Comparison of ENCODE assay signal across 16 cellular contexts in genomic region chr17:36092228-36092627, GRCh38. TPM values are rescaled to one million over a fixed set of nuclear protein-coding genes. Genes with fewer than 3 reads are reported as not detected.
DNase-seq lines count a peak whose midpoint lies in the region; ATAC-seq and TF ChIP-seq lines count a peak whose summit lies in the region.
"Had no signal": no experiment of that assay in that cellular context is flagged by ENCODE, and none has a peak within 500 bp of the region (broad histone marks: within the 10 kb centered on the region; RNA-seq: fewer than 3 reads in every experiment).

No MANE protein-coding gene starts in this region.

- no peak overlapping the region for H3K27ac ChIP-seq in left ventricle myocardium inferior (replicated peaks)
- H3K27ac ChIP-seq: prostate gland had no signal

- peaks cover 29% of the 10 kb centered on the region for H3K4me1 Mint-ChIP-seq in activated naive CD8-positive, alpha-beta T cell treated with anti-CD3 and anti-CD28 coated beads, Interleukin-2, amount 10 ng/mL, durations not matched to agents 7 days and 5 days

- H3K27me3 ChIP-seq in left ventricle myocardium inferior (ENCODE audit: low read depth), result peaks cover 40% of the 10 kb centered on the region

- H3K36me3 Mint-ChIP-seq in activated naive CD4-positive, alpha-beta T cell treated with anti-CD3 and anti-CD28 coated beads, Interleukin-2, amount 50 U/mL, for 72 hours, result no peaks in the 10 kb centered on the region
- H3K36me3 Mint-ChIP-seq in activated naive CD8-positive, alpha-beta T cell treated with anti-CD3 and anti-CD28 coated beads, Interleukin-2, amount 10 ng/mL, durations not matched to agents 7 days and 5 days, result no peaks in the 10 kb centered on the region
- H3K36me3 Mint-ChIP-seq: type B pancreatic cell had no signal

- H3K27me3 Mint-ChIP-seq in activated naive CD8-positive, alpha-beta T cell treated with anti-CD3 and anti-CD28 coated beads, Interleukin-2, amount 10 ng/mL, durations not matched to agents 7 days and 5 days, result peaks cover 29% of the 10 kb centered on the region

- no peaks in the 10 kb centered on the region for H3K36me3 ChIP-seq in left ventricle myocardium inferior
- H3K36me3 ChIP-seq: prostate gland had no signal

- no peaks in the 10 kb centered on the region for H3K4me1 ChIP-seq in left ventricle myocardium inferior
- H3K4me1 ChIP-seq: prostate gland had no signal

- POLR2A ChIA-PET in activated naive CD8-positive, alpha-beta T cell treated with anti-CD3 and anti-CD28 coated beads, Interleukin-2, amount 10 ng/mL, durations not matched to agents 7 days and 5 days (lab: Charles Lee), result no interaction called here

- H3K9me3 Mint-ChIP-seq in activated naive CD4-positive, alpha-beta T cell treated with anti-CD3 and anti-CD28 coated beads, Interleukin-2, amount 50 U/mL, for 72 hours, result no peaks in the 10 kb centered on the region
- H3K9me3 Mint-ChIP-seq in activated naive CD8-positive, alpha-beta T cell treated with anti-CD3 and anti-CD28 coated beads, Interleukin-2, amount 10 ng/mL, durations not matched to agents 7 days and 5 days, result no peaks in the 10 kb centered on the region
- H3K9me3 Mint-ChIP-seq: type B pancreatic cell had no signal

- no peak overlapping the region for H3K4me3 ChIP-seq in left ventricle myocardium inferior
- H3K4me3 ChIP-seq: prostate gland had no signal

- intact Hi-C loops in left ventricle myocardium inferior (cut with micrococcal nuclease), result loop anchor here (10.0 kb wide), 1 partner anchor 47 kb away; no protein-coding TSS in a partner anchor

- no peak for TF ChIP-seq CTCF in left ventricle myocardium inferior (IDR thresholded peaks at IDR 0.05; ENCODE audit: borderline replicate concordance)

- H3K27ac Mint-ChIP-seq in activated naive CD4-positive, alpha-beta T cell treated with anti-CD3 and anti-CD28 coated beads, Interleukin-2, amount 50 U/mL, for 72 hours, result no peak overlapping the region
- H3K27ac Mint-ChIP-seq in activated naive CD8-positive, alpha-beta T cell treated with anti-CD3 and anti-CD28 coated beads, Interleukin-2, amount 10 ng/mL, durations not matched to agents 7 days and 5 days, result no peak overlapping the region
- H3K27ac Mint-ChIP-seq: type B pancreatic cell had no signal

- no peaks in the 10 kb centered on the region for H3K9me3 ChIP-seq in left ventricle myocardium inferior (replicated peaks)
- H3K9me3 ChIP-seq: prostate gland had no signal

- no peak overlapping the region for H3K4me3 Mint-ChIP-seq in activated naive CD8-positive, alpha-beta T cell treated with anti-CD3 and anti-CD28 coated beads, Interleukin-2, amount 10 ng/mL, durations not matched to agents 7 days and 5 days
- H3K4me3 Mint-ChIP-seq: type B pancreatic cell had no signal

- ATAC-seq in activated naive CD4-positive, alpha-beta T cell treated with anti-CD3 and anti-CD28 coated beads, Interleukin-2, amount 50 U/mL, for 72 hours, result peak; percentile 43 to 78
- ATAC-seq in activated naive CD8-positive, alpha-beta T cell treated with anti-CD3 and anti-CD28 coated beads, Interleukin-2, amount 10 ng/mL, durations not matched to agents 7 days and 5 days (ENCODE audit: low read depth), result peak; percentile 28
- peak; percentile 55 for ATAC-seq in stimulated activated naive CD8-positive, alpha-beta T cell treated with anti-CD3 and anti-CD28 coated beads, Interleukin-15, Interleukin-2, amounts not matched to agents 100 U/mL and 50 U/mL, for 24 hours
- no peak for ATAC-seq in GM21528 (IDR thresholded peaks at IDR 0.05; ENCODE audit: low FRiP score, unreplicated experiment)
- ATAC-seq: left ventricle myocardium superior had no signal

- peak in 1 of 2 donors; percentile 52 for DNase-seq in activated naive CD4-positive, alpha-beta T cell treated with anti-CD3 and anti-CD28 coated beads, Interleukin-2, amount 50 U/mL, for 72 hours (ENCODE audit: low spot score in 2 of 2)
- DNase-seq in activated naive CD4-positive, alpha-beta T cell (lab: John Stamatoyannopoulos, UW), result no peak
- DNase-seq in MV-4-11 (lab: John Stamatoyannopoulos, UW) (peak; percentile 3), 8988T (no peak), left ventricle myocardium inferior (no peak)
- no peak for DNase-seq in activated naive CD8-positive, alpha-beta T cell treated with anti-CD3 and anti-CD28 coated beads, Interleukin-2, amount 10 ng/mL, durations not matched to agents 7 days and 5 days
- DNase-seq in stimulated activated naive CD8-positive, alpha-beta T cell treated with anti-CD3 and anti-CD28 coated beads, Interleukin-15, Interleukin-2, amounts not matched to agents 100 U/mL and 50 U/mL, for 24 hours, result peak; percentile 49
- DNase-seq: foreskin melanocyte, left ventricle myocardium superior, NCI-H187 treated with DMSO at 0.1 percent for 48 hours, NCI-H526 treated with DMSO at 0.1 percent for 48 hours had no signal

RNA-seq across cellular contexts. Expression of gene CCL3, which starts 2.3 kb away (rescaled TPM):
- 10 to 100 TPM; 34.3 to 64.4 TPM for total RNA-seq in activated naive CD4-positive, alpha-beta T cell treated with anti-CD3 and anti-CD28 coated beads, Interleukin-2, amount 50 U/mL, for 72 hours
- total RNA-seq in activated naive CD8-positive, alpha-beta T cell treated with anti-CD3 and anti-CD28 coated beads, Interleukin-2, amount 10 ng/mL, durations not matched to agents 7 days and 5 days, result 1 to 10 TPM; 2.9 to 4.7 TPM
- total RNA-seq in left ventricle myocardium inferior, result not detected
- total RNA-seq: left ventricle myocardium superior, myocyte, prostate gland had no signal

RNA-seq across cellular contexts. Expression of gene CCL4, which starts 11.4 kb away (rescaled TPM):
- total RNA-seq in activated naive CD4-positive, alpha-beta T cell treated with anti-CD3 and anti-CD28 coated beads, Interleukin-2, amount 50 U/mL, for 72 hours, result 10 to 100 TPM; 22.9 to 65.8 TPM
- total RNA-seq in activated naive CD8-positive, alpha-beta T cell treated with anti-CD3 and anti-CD28 coated beads, Interleukin-2, amount 10 ng/mL, durations not matched to agents 7 days and 5 days, result 10 to 100 TPM; 12.2 to 14.8 TPM
- total RNA-seq in left ventricle myocardium inferior, result 0.91 TPM
- total RNA-seq: myocyte, RPMI7951 had no signal

RNA-seq across cellular contexts. Expression of gene CCL18, which starts 28.2 kb away (rescaled TPM):
- total RNA-seq in activated naive CD4-positive, alpha-beta T cell treated with anti-CD3 and anti-CD28 coated beads, Interleukin-2, amount 50 U/mL, for 72 hours, result under 1 TPM in 1 of 2 donors, not detected in 1; 0.37 TPM
- not detected for total RNA-seq in activated naive CD8-positive, alpha-beta T cell treated with anti-CD3 and anti-CD28 coated beads, Interleukin-2, amount 10 ng/mL, durations not matched to agents 7 days and 5 days
- 1.1 TPM for total RNA-seq in left ventricle myocardium inferior
- total RNA-seq: myocyte, RPMI7951 had no signal

Comparison
In these comparisons a context has a peak if more than half of its experiments do, and no peak if none do; other contexts are left out.
1. DNase-seq: peak in MV-4-11 (single experiment) and stimulated activated naive CD8-positive, alpha-beta T cell treated with anti-CD3 and anti-CD28 coated beads, Interleukin-15, Interleukin-2, amounts not matched to agents 100 U/mL and 50 U/mL, for 24 hours (single experiment); none in activated naive CD4-positive, alpha-beta T cell (0 of 4), activated naive CD8-positive, alpha-beta T cell treated with anti-CD3 and anti-CD28 coated beads, Interleukin-2, amount 10 ng/mL, durations not matched to agents 7 days and 5 days (single experiment), 8988T (single experiment) and left ventricle myocardium inferior (single experiment).
2. RNA of gene CCL3, which starts 2.3 kb away (total RNA-seq): 34.3 to 64.4 TPM in activated naive CD4-positive, alpha-beta T cell treated with anti-CD3 and anti-CD28 coated beads, Interleukin-2, amount 50 U/mL, for 72 hours; 2.9 to 4.7 TPM in activated naive CD8-positive, alpha-beta T cell treated with anti-CD3 and anti-CD28 coated beads, Interleukin-2, amount 10 ng/mL, durations not matched to agents 7 days and 5 days and not detected in left ventricle myocardium inferior (single experiment); every median in the first group is over 4 times any median in the second.